ENCODE assay signal across 22 cellular contexts in genomic region chr2:98583866-98584618, GRCh38. TPM values are rescaled to one million over a fixed set of nuclear protein-coding genes. Genes with fewer than 3 reads are reported as not detected.
DNase-seq lines count a peak whose midpoint lies in the region; TF ChIP-seq lines count a peak whose summit lies in the region.
"Had no signal": no experiment of that assay in that cellular context is flagged by ENCODE, and none has a peak within 500 bp of the region (broad histone marks: within the 10 kb centered on the region; RNA-seq: fewer than 3 reads in every experiment).

No MANE protein-coding gene starts in this region.

- H3K79me2 ChIP-seq in neural progenitor cell (ENCODE audit: low read depth) = no peaks in the 10 kb centered on the region

- H3K4me3 Mint-ChIP-seq in endodermal cell (no peak overlapping the region), neural progenitor cell (no peak overlapping the region)
- H3K4me3 Mint-ChIP-seq: brain; neural crest cell; T-helper 1 cell treated with Interleukin-12 subunit alpha and Interleukin-12 subunit beta and Interleukin-4 antibody, amounts not matched to agents 30 μg/mL and 1 μg/mL, for 36 hours had no signal

- H3K9me3 ChIP-seq in right atrium auricular region = no peaks in the 10 kb centered on the region
- no peaks in the 10 kb centered on the region for H3K9me3 ChIP-seq in endodermal cell (ENCODE audit: control insufficient read depth, low read length)
- H3K9me3 ChIP-seq in neural progenitor cell (ENCODE audit: low read depth) = no peaks in the 10 kb centered on the region
- H3K9me3 ChIP-seq: BLaER1, Caco-2, SK-N-SH, thoracic aorta had no signal

- H3K27me3 ChIP-seq in right atrium auricular region = no peaks in the 10 kb centered on the region
- no peaks in the 10 kb centered on the region for H3K27me3 ChIP-seq in endodermal cell (ENCODE audit: control insufficient read depth, insufficient read depth, low read length, poor library complexity, severe bottlenecking)
- no peaks in the 10 kb centered on the region for H3K27me3 ChIP-seq in neural progenitor cell
- H3K27me3 ChIP-seq: BLaER1 had no signal

- H3K27me3 Mint-ChIP-seq in endodermal cell (ENCODE audit: insufficient read depth) = no peaks in the 10 kb centered on the region
- H3K27me3 Mint-ChIP-seq in neural progenitor cell (ENCODE audit: insufficient read depth, low read depth) = no peaks in the 10 kb centered on the region
- H3K27me3 Mint-ChIP-seq: brain had no signal

- peak overlapping the region; percentile 0 for H3K4me2 ChIP-seq in neural progenitor cell
- H3K4me2 ChIP-seq: BLaER1, SK-N-SH had no signal

- WGBS in endodermal cell (ENCODE audit: insufficient coverage in 1 of 2, insufficient read length in 1 of 2), 2 experiments = 88 to 98% methylated on average over 8 to 10 of the region's 10 CpGs

- H4K20me1 ChIP-seq in neural progenitor cell (ENCODE audit: low read depth) = no peaks in the 10 kb centered on the region
- H4K20me1 ChIP-seq: BLaER1 had no signal

- no peak for TF ChIP-seq CTCF in right atrium auricular region (IDR thresholded peaks at IDR 0.05)
- no peak for TF ChIP-seq CTCF in endodermal cell (conservative IDR thresholded peaks at IDR 0.05)
- TF ChIP-seq CTCF in neural progenitor cell (IDR thresholded peaks at IDR 0.05) = no peak

- no peak overlapping the region for H3K4me3 ChIP-seq in right atrium auricular region
- H3K4me3 ChIP-seq in endodermal cell (ENCODE audit: low read length) = no peak overlapping the region
- H3K4me3 ChIP-seq in neural progenitor cell = no peak overlapping the region
- H3K4me3 ChIP-seq: BLaER1, lung, thoracic aorta had no signal

- H3K36me3 ChIP-seq in right atrium auricular region (peaks cover 10% of the 10 kb centered on the region), endodermal cell (ENCODE audit: control insufficient read depth, insufficient read depth, low read length) (peaks cover 97% of the 10 kb centered on the region), neural progenitor cell (no peaks in the 10 kb centered on the region)

- no peaks in the 10 kb centered on the region for H3F3A ChIP-seq in neural progenitor cell (ENCODE audit: low read depth)

- peaks cover 45% of the 10 kb centered on the region for H3K36me3 Mint-ChIP-seq in endodermal cell (ENCODE audit: low read depth)
- peaks cover 3% of the 10 kb centered on the region for H3K36me3 Mint-ChIP-seq in neural progenitor cell

- no peaks in the 10 kb centered on the region for H3K4me1 ChIP-seq in right atrium auricular region
- peaks cover 8% of the 10 kb centered on the region for H3K4me1 ChIP-seq in endodermal cell (ENCODE audit: control insufficient read depth, insufficient read depth, low read length)
- H3K4me1 ChIP-seq in neural progenitor cell = no peaks in the 10 kb centered on the region

- H3K27ac Mint-ChIP-seq in endodermal cell (no peak overlapping the region), neural progenitor cell (no peak overlapping the region)
- H3K27ac Mint-ChIP-seq: T-helper 1 cell treated with Interleukin-12 subunit alpha and Interleukin-12 subunit beta and Interleukin-4 antibody, amounts not matched to agents 30 μg/mL and 1 μg/mL, for 36 hours had no signal

- H3K4me1 Mint-ChIP-seq in endodermal cell (peaks cover 17% of the 10 kb centered on the region), neural progenitor cell (no peaks in the 10 kb centered on the region)
- H3K4me1 Mint-ChIP-seq: brain, neural crest cell had no signal

- H3K9ac ChIP-seq in endodermal cell (ENCODE audit: extremely low read depth, low read length, poor library complexity, severe bottlenecking) (no peak overlapping the region), neural progenitor cell (no peak overlapping the region)
- H3K9ac ChIP-seq: BLaER1, SK-N-SH had no signal

- H3K27ac ChIP-seq in right atrium auricular region (no peak overlapping the region), endodermal cell (ENCODE audit: low read depth, low read length) (no peak overlapping the region), neural progenitor cell (no peak overlapping the region)
- H3K27ac ChIP-seq: BLaER1, thoracic aorta had no signal

- intact Hi-C loops in cardiac septum (cut with DNase I) = no loop called here

- H2AFZ ChIP-seq in neural progenitor cell (replicated peaks) = no peak overlapping the region

- H3K9me3 Mint-ChIP-seq in endodermal cell = no peaks in the 10 kb centered on the region
- H3K9me3 Mint-ChIP-seq in neural progenitor cell = no peaks in the 10 kb centered on the region
- H3K9me3 Mint-ChIP-seq: brain; neural crest cell; T-helper 1 cell treated with Interleukin-12 subunit alpha and Interleukin-12 subunit beta and Interleukin-4 antibody, amounts not matched to agents 30 μg/mL and 1 μg/mL, for 36 hours had no signal

- peak; percentile 28 for DNase-seq in right atrium auricular region (ENCODE audit: low spot score)
- no peak for DNase-seq in cardiac septum (ENCODE audit: low spot score)
- DNase-seq in endodermal cell = peak; percentile 31
- no peak for DNase-seq in neural progenitor cell (ENCODE audit: low spot score)
- no peak for DNase-seq in AML-193 (lab: John Stamatoyannopoulos, UW)
- DNase-seq in NK-92 (lab: John Stamatoyannopoulos, UW; ENCODE audit: unreplicated experiment) = no peak
- DNase-seq in cerebellar cortex (ENCODE audit: low spot score) = no peak
- DNase-seq: activated CD4-positive, alpha-beta T cell treated with anti-CD3 and anti-CD28 coated beads for 1 hour; activated naive CD4-positive, alpha-beta T cell treated with Interleukin-2 at 50 U/mL for 16 hours; Caco-2; effector CD4-positive, alpha-beta T cell; NCI-H2107; NCI-H446; SK-N-SH; stimulated activated CD4-positive, alpha-beta T cell treated with anti-CD3 and anti-CD28 coated beads, Interleukin-4, amount 100 ng/mL, for 4 hours; stimulated activated naive CD4-positive, alpha-beta T cell had no signal

RNA-seq across cellular contexts. Expression of gene COA5, which starts 24.3 kb away (rescaled TPM):
- total RNA-seq in right atrium auricular region (10 to 100 TPM; 19.8 to 22.3 TPM), cardiac septum (28.3 TPM), endodermal cell (10 to 100 TPM; 34.1 to 44.9 TPM), neural progenitor cell (ENCODE audit: low replicate concordance) (62.3 and 110 TPM in 2 replicates)
- 44.4 TPM for polyA plus RNA-seq in endodermal cell (2013, experiment 1 of 2)
- polyA plus RNA-seq in endodermal cell (2013, experiment 2 of 2) = 38.3 TPM

RNA-seq across cellular contexts. Expression of gene UNC50, which starts 24.3 kb away (rescaled TPM):
- total RNA-seq in right atrium auricular region (10 to 100 TPM; 30.4 to 35.3 TPM), cardiac septum (27.9 TPM), endodermal cell (10 to 100 TPM; 81.2 to 82.8 TPM), neural progenitor cell (ENCODE audit: low replicate concordance) (54.4 and 74.6 TPM in 2 replicates)
- polyA plus RNA-seq in endodermal cell (2013, experiment 1 of 2) = 71.0 TPM
- 77.5 TPM for polyA plus RNA-seq in endodermal cell (2013, experiment 2 of 2)

Comparison
In these comparisons a context has a peak if more than half of its experiments do, and no peak if none do; other contexts are left out.
1. DNase-seq: peak in right atrium auricular region (single experiment) and endodermal cell (single experiment); none in cardiac septum (single experiment), neural progenitor cell (single experiment), AML-193 (0 of 2), NK-92 (single experiment) and cerebellar cortex (single experiment).